Comparison of ENCODE assay signal across 1 cellular context in the genomic region with DNA sequence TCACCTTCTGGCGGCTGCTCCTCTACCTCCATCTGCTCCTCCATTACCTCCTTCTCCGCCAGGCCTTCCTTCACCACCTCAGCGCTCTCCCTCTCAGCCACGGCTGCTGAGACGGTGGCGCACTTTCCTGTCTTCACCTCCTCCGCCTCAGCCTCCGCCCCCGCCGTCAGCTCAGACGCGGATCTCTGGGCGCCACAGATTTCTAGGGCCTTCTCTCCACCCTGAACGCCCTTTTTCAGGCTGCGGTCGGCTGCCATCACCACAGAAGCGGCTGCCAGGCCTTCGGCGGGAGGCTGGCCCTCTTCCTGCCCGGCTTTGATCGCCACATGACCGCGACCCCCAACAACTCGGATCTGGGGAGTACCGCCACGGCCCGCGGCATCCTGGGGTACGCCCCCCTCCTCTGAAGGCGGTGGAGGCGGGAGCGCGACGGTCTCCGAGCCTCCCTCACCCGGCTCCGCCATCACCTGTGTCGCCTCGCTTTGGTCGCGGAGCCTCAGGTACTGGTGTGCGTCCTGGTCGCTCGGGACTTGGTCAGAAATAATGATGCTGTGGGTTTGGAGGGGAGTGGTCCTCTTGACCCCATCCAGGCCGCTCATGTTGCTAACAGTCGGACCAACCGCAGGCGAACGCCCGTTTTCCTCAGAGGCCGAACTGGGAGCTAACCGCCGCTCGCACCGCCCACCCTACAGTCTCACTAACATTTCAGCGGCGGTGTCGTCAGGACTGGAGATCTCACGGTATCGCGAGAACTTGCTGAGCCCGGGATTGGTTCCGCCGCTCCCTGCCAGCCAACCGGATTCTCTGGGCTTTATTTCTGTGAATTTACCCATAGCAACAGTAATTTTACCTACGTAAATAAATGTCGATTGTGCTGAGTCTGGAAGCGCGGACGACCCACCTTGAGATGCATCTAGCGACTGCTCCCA.
A peak's percentile ranks its signal among the peaks of the same experiment; 100 is the strongest.
TF ChIP-seq lines count a peak whose summit lies in the region.

A gene (minus strand): TSS at position 699 of the 929 bp plus-strand sequence. CDS start 100 bp downstream, at position 599.

TF ChIP-seq in K562, 482 proteins besides CTCF, POLR2A, EP300 and RAD21 (continued from another document and continues in another):
- TF ChIP-seq MEF2D (tag; conservative IDR thresholded peaks at IDR 0.05; ENCODE audit: low read depth) (no peak), RBM14 (IDR thresholded peaks at IDR 0.05; ENCODE audit: borderline replicate concordance, insufficient read depth, low read depth, low read length) (no peak), ETV6 (IDR thresholded peaks at IDR 0.05; ENCODE audit: borderline replicate concordance in 1 of 2, low read depth in 2 of 2, low read length in 1 of 2) (no peak), ETV6 (CRISPR knock-in tag; IDR thresholded peaks at IDR 0.05; ENCODE audit: borderline replicate concordance) (no peak), BHLHE40 (IDR thresholded peaks at IDR 0.05; ENCODE audit: low read length) (no peak), KLF16 (IDR thresholded peaks at IDR 0.05) (no peak), HCFC1 (IDR thresholded peaks at IDR 0.05; ENCODE audit: low read depth, low read length) (peak; percentile 19; the same call in 1 of the 2 replicates), HDAC2 (IDR thresholded peaks at IDR 0.05) (0 out of 2 replicates have a peak, but pooled peaks have one; percentile 44), ZFPM2 (CRISPR knock-in tag; IDR thresholded peaks at IDR 0.05) (no peak), HNRNPH1 (optimal IDR thresholded peaks at IDR 0.05; ENCODE audit: low read depth, low read length) (no peak), XRCC5 (IDR thresholded peaks at IDR 0.05; ENCODE audit: low read depth, low read length) (no peak; the same call in 1 of the 2 replicates), L3MBTL2 (IDR thresholded peaks at IDR 0.05) (peak; percentile 30), CBX1 (IDR thresholded peaks at IDR 0.05; ENCODE audit: low read depth) (no peak), ZNF76 (CRISPR knock-in tag; IDR thresholded peaks at IDR 0.05; ENCODE audit: borderline replicate concordance) (peak; percentile 70; the same call in 1 of the 2 replicates), ZNF507 (tag; conservative IDR thresholded peaks at IDR 0.05) (no peak), MAZ (CRISPR knock-in tag; conservative IDR thresholded peaks at IDR 0.05 in 1 of 2, IDR thresholded peaks at IDR 0.05 in 1 of 2) (peak; percentile 64 to 78), RAD51 (IDR thresholded peaks at IDR 0.05; ENCODE audit: borderline replicate concordance, low read depth) (no peak), ZNF311 (CRISPR knock-in tag; IDR thresholded peaks at IDR 0.05) (no peak), MED1 (CRISPR knock-in tag; IDR thresholded peaks at IDR 0.05; ENCODE audit: borderline replicate concordance) (no peak), ZNF41 (CRISPR knock-in tag; conservative IDR thresholded peaks at IDR 0.05) (no peak), SOX6 (IDR thresholded peaks at IDR 0.05) (0 out of 2 replicates have a peak, but pooled peaks have one; percentile 9), ZBTB8A (IDR thresholded peaks at IDR 0.05; ENCODE audit: partially characterized antibody) (no peak), STAT5A (IDR thresholded peaks at IDR 0.05; ENCODE audit: borderline replicate concordance, low read length) (no peak), NELFE (IDR thresholded peaks at IDR 0.05; ENCODE audit: insufficient read depth, insufficient read length) (no peak), PTRF (tag; IDR thresholded peaks at IDR 0.05) (no peak), BACH1 (tag; IDR thresholded peaks at IDR 0.05) (no peak)
- TF ChIP-seq, protein P1, sequence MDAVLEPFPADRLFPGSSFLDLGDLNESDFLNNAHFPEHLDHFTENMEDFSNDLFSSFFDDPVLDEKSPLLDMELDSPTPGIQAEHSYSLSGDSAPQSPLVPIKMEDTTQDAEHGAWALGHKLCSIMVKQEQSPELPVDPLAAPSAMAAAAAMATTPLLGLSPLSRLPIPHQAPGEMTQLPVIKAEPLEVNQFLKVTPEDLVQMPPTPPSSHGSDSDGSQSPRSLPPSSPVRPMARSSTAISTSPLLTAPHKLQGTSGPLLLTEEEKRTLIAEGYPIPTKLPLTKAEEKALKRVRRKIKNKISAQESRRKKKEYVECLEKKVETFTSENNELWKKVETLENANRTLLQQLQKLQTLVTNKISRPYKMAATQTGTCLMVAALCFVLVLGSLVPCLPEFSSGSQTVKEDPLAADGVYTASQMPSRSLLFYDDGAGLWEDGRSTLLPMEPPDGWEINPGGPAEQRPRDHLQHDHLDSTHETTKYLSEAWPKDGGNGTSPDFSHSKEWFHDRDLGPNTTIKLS (IDR thresholded peaks at IDR 0.05; ENCODE audit: borderline replicate concordance, low read depth), result no peak; the same call in 1 of the 2 replicates
- TF ChIP-seq, protein P2, sequence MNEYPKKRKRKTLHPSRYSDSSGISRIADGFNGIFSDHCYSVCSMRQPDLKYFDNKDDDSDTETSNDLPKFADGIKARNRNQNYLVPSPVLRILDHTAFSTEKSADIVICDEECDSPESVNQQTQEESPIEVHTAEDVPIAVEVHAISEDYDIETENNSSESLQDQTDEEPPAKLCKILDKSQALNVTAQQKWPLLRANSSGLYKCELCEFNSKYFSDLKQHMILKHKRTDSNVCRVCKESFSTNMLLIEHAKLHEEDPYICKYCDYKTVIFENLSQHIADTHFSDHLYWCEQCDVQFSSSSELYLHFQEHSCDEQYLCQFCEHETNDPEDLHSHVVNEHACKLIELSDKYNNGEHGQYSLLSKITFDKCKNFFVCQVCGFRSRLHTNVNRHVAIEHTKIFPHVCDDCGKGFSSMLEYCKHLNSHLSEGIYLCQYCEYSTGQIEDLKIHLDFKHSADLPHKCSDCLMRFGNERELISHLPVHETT (CRISPR knock-in tag; conservative IDR thresholded peaks at IDR 0.05 in 1 of 2, IDR thresholded peaks at IDR 0.05 in 1 of 2), result no peak
- TF ChIP-seq, protein P3, sequence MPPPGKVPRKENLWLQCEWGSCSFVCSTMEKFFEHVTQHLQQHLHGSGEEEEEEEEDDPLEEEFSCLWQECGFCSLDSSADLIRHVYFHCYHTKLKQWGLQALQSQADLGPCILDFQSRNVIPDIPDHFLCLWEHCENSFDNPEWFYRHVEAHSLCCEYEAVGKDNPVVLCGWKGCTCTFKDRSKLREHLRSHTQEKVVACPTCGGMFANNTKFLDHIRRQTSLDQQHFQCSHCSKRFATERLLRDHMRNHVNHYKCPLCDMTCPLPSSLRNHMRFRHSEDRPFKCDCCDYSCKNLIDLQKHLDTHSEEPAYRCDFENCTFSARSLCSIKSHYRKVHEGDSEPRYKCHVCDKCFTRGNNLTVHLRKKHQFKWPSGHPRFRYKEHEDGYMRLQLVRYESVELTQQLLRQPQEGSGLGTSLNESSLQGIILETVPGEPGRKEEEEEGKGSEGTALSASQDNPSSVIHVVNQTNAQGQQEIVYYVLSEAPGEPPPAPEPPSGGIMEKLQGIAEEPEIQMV (tag; conservative IDR thresholded peaks at IDR 0.05; ENCODE audit: low read depth), result no peak
- TF ChIP-seq, protein P4, sequence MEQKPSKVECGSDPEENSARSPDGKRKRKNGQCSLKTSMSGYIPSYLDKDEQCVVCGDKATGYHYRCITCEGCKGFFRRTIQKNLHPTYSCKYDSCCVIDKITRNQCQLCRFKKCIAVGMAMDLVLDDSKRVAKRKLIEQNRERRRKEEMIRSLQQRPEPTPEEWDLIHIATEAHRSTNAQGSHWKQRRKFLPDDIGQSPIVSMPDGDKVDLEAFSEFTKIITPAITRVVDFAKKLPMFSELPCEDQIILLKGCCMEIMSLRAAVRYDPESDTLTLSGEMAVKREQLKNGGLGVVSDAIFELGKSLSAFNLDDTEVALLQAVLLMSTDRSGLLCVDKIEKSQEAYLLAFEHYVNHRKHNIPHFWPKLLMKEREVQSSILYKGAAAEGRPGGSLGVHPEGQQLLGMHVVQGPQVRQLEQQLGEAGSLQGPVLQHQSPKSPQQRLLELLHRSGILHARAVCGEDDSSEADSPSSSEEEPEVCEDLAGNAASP (IDR thresholded peaks at IDR 0.05), result no peak
- TF ChIP-seq, protein P5, sequence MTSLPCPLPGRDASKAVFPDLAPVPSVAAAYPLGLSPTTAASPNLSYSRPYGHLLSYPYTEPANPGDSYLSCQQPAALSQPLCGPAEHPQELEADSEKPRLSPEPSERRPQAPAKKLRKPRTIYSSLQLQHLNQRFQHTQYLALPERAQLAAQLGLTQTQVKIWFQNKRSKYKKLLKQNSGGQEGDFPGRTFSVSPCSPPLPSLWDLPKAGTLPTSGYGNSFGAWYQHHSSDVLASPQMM (CRISPR knock-in tag; IDR thresholded peaks at IDR 0.05), result no peak
- TF ChIP-seq, protein P6, sequence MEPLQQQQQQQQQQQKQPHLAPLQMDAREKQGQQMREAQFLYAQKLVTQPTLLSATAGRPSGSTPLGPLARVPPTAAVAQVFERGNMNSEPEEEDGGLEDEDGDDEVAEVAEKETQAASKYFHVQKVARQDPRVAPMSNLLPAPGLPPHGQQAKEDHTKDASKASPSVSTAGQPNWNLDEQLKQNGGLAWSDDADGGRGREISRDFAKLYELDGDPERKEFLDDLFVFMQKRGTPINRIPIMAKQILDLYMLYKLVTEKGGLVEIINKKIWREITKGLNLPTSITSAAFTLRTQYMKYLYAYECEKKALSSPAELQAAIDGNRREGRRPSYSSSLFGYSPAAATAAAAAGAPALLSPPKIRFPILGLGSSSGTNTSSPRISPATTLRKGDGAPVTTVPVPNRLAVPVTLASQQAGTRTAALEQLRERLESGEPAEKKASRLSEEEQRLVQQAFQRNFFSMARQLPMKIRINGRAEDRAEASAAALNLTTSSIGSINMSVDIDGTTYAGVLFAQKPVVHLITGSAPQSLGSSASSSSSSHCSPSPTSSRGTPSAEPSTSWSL (CRISPR knock-in tag; IDR thresholded peaks at IDR 0.05; ENCODE audit: borderline replicate concordance), result no peak
- TF ChIP-seq, protein P7, sequence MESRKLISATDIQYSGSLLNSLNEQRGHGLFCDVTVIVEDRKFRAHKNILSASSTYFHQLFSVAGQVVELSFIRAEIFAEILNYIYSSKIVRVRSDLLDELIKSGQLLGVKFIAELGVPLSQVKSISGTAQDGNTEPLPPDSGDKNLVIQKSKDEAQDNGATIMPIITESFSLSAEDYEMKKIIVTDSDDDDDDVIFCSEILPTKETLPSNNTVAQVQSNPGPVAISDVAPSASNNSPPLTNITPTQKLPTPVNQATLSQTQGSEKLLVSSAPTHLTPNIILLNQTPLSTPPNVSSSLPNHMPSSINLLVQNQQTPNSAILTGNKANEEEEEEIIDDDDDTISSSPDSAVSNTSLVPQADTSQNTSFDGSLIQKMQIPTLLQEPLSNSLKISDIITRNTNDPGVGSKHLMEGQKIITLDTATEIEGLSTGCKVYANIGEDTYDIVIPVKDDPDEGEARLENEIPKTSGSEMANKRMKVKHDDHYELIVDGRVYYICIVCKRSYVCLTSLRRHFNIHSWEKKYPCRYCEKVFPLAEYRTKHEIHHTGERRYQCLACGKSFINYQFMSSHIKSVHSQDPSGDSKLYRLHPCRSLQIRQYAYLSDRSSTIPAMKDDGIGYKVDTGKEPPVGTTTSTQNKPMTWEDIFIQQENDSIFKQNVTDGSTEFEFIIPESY (CRISPR knock-in tag; IDR thresholded peaks at IDR 0.05), result peak; percentile 49
- TF ChIP-seq, protein P8, sequence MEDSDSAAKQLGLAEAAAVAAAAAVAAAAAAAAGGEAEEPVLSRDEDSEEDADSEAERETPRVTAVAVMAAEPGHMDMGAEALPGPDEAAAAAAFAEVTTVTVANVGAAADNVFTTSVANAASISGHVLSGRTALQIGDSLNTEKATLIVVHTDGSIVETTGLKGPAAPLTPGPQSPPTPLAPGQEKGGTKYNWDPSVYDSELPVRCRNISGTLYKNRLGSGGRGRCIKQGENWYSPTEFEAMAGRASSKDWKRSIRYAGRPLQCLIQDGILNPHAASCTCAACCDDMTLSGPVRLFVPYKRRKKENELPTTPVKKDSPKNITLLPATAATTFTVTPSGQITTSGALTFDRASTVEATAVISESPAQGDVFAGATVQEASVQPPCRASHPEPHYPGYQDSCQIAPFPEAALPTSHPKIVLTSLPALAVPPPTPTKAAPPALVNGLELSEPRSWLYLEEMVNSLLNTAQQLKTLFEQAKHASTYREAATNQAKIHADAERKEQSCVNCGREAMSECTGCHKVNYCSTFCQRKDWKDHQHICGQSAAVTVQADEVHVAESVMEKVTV (CRISPR knock-in tag; IDR thresholded peaks at IDR 0.05), result no peak
